Comparison of ENCODE assay signal across 11 cellular contexts in the genomic region with DNA sequence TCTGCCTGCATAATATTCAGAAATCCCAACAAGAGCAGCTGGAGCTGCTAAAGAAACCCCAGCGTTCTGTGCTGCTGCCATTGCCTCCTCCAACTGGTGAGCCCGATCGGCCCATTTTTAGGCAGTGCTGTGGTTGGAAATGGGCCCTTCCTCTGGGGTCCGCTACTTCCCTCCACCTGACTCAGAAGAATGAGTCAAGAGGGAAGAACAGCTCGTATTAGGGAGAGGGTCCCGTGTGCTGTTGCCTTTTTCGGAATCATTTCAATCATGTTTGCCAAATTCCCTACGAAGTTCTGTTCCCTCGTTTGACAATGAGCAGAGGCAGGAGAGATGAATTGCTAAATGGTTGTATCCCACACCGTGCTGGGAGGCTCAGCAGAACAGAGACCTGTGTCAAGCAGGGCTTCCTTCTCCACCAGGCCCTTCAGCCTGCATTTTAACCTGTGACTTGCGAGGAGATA. TPM values are rescaled to one million over a fixed set of nuclear protein-coding genes. Genes with fewer than 3 reads are reported as not detected.
DNase-seq lines count a peak whose midpoint lies in the region; ATAC-seq, FAIRE-seq and TF ChIP-seq lines count a peak whose summit lies in the region.
"Had no signal": no experiment of that assay in that cellular context is flagged by ENCODE, and none has a peak within 500 bp of the region (broad histone marks: within the 10 kb centered on the region; RNA-seq: fewer than 3 reads in every experiment).

No MANE protein-coding gene starts in this region.

- CTCF ChIA-PET in endothelial cell of umbilical vein (lab: Charles Lee), result no interaction called here

- H3K27ac ChIP-seq in endothelial cell of umbilical vein (ENCODE audit: insufficient read depth, low read depth, low read length) (no peak overlapping the region), muscle layer of duodenum (ENCODE audit: low read length) (peak overlapping the region; percentile 93), upper lobe of right lung (peak overlapping the region; percentile 75)

- no peak overlapping the region for H3K4me3 ChIP-seq in endothelial cell of umbilical vein (replicated peaks in 1 of 3; ENCODE audit: insufficient read depth in 1 of 3, low read depth in 1 of 3, low read length in 3 of 3)
- H3K4me3 ChIP-seq in muscle layer of duodenum (ENCODE audit: low read depth in 1 of 2, low read length in 2 of 2), result peak overlapping the region in 1 of 2 donors; percentile 30
- H3K4me3 ChIP-seq in upper lobe of right lung, result no peak overlapping the region

- peaks cover 5% of the 10 kb centered on the region for H3K4me1 ChIP-seq in endothelial cell of umbilical vein (ENCODE audit: control insufficient read depth, extremely low read depth, insufficient read depth, low read length)
- H3K4me1 ChIP-seq in muscle layer of duodenum (ENCODE audit: control insufficient read depth in 1 of 2, insufficient read depth in 2 of 2, low read length in 2 of 2), result peaks cover 0 to 27% of the 10 kb centered on the region in 2 donors
- H3K4me1 ChIP-seq in upper lobe of right lung, result peaks cover 5% of the 10 kb centered on the region

- H3K9me3 ChIP-seq in endothelial cell of umbilical vein (replicated peaks; ENCODE audit: control insufficient read depth, insufficient read depth, low read length) (no peaks in the 10 kb centered on the region), muscle layer of duodenum (ENCODE audit: control insufficient read depth in 1 of 2, low read length in 2 of 2) (no peaks in the 10 kb centered on the region), upper lobe of right lung (no peaks in the 10 kb centered on the region)

- H3K9ac ChIP-seq in endothelial cell of umbilical vein (replicated peaks; ENCODE audit: extremely low read depth, insufficient read depth, low read length), result no peak overlapping the region

- peaks cover 21% of the 10 kb centered on the region for H3K4me1 Mint-ChIP-seq in activated T-cell treated with anti-CD3 and anti-CD28 coated beads, Interleukin-2, amount 50 U/mL, for 72 hours (ENCODE audit: low read depth)

- peak overlapping the region; percentile 54 for H2AFZ ChIP-seq in endothelial cell of umbilical vein (ENCODE audit: low read depth, low read length)

- no peak for DNase-seq in activated T-cell treated with anti-CD3 and anti-CD28 coated beads, Interleukin-2, amount 50 U/mL, for 72 hours
- DNase-seq in activated T-cell treated with anti-CD3 and anti-CD28 coated beads for 4 hours (no peak), endothelial cell of umbilical vein (ENCODE audit: low read depth, low spot score) (no peak), upper lobe of right lung (no peak), amygdala (lab: John Stamatoyannopoulos, UW) (no peak), NCI-H187 (lab: John Stamatoyannopoulos, UW) (no peak), kidney glomerular epithelial cell (lab: John Stamatoyannopoulos, UW) (no peak)
- DNase-seq: NCI-H1930; stimulated activated CD8-positive, alpha-beta memory T cell treated with anti-CD3 and anti-CD28 coated beads, Interleukin-4, amount 100 ng/mL, for 48 hours; SW 1271 had no signal

- H3K27me3 ChIP-seq in endothelial cell of umbilical vein (ENCODE audit: control insufficient read depth in 2 of 2, insufficient read depth in 2 of 2, low read length in 2 of 2) (no peaks in the 10 kb centered on the region), muscle layer of duodenum (ENCODE audit: low read depth, low read length) (no peaks in the 10 kb centered on the region), upper lobe of right lung (no peaks in the 10 kb centered on the region)

- H3K9me3 Mint-ChIP-seq in activated T-cell treated with anti-CD3 and anti-CD28 coated beads, Interleukin-2, amount 50 U/mL, for 72 hours, result peaks cover 15 to 18% of the 10 kb centered on the region in 2 donors

- no peaks in the 10 kb centered on the region for H3K9me1 ChIP-seq in endothelial cell of umbilical vein (replicated peaks; ENCODE audit: control insufficient read depth, extremely low read depth, insufficient read depth, low read length)

- dilution Hi-C loops in endothelial cell of umbilical vein (cut with MboI; ENCODE audit: extremely low pct_ligation_motif_present, low sequenced_read_pairs), result no loop called here

- POLR2A ChIA-PET in endothelial cell of umbilical vein (lab: Charles Lee), result no interaction called here

- no peak for FAIRE-seq in endothelial cell of umbilical vein (lab: Jason Lieb, UNC)

- no peaks in the 10 kb centered on the region for H3K27me3 Mint-ChIP-seq in activated T-cell treated with anti-CD3 and anti-CD28 coated beads, Interleukin-2, amount 50 U/mL, for 72 hours (ENCODE audit: low read depth)

- peak overlapping the region; percentile 25 to 35 for H3K4me3 Mint-ChIP-seq in activated T-cell treated with anti-CD3 and anti-CD28 coated beads, Interleukin-2, amount 50 U/mL, for 72 hours

- no peak for TF ChIP-seq CTCF in endothelial cell of umbilical vein (IDR thresholded peaks at IDR 0.05; ENCODE audit: extremely low read depth in 1 of 2, insufficient read depth in 1 of 2, low read depth in 1 of 2, low read length in 2 of 2)
- TF ChIP-seq CTCF in upper lobe of right lung (IDR thresholded peaks at IDR 0.05), result no peak

- intact Hi-C loops in endothelial cell of umbilical vein (cut with micrococcal nuclease), result no loop called here
- intact Hi-C loops in upper lobe of right lung (cut with DNase I), result no loop called here

- no peak overlapping the region for H3K27ac Mint-ChIP-seq in activated T-cell treated with anti-CD3 and anti-CD28 coated beads, Interleukin-2, amount 50 U/mL, for 72 hours

- BruUV-seq in endothelial cell of umbilical vein (replicated peaks; lab: Mats Ljungman, UMichigan), result no TSS peak

- H3K36me3 ChIP-seq in endothelial cell of umbilical vein (ENCODE audit: control insufficient read depth in 2 of 2, extremely low read depth in 1 of 2, insufficient read depth in 2 of 2, low read length in 2 of 2), result no peaks in the 10 kb centered on the region
- H3K36me3 ChIP-seq in muscle layer of duodenum (ENCODE audit: control insufficient read depth in 1 of 2, insufficient read depth in 2 of 2, low read length in 2 of 2), result peaks cover 0 to 25% of the 10 kb centered on the region in 2 donors
- H3K36me3 ChIP-seq in upper lobe of right lung, result no peaks in the 10 kb centered on the region

- no peak overlapping the region for H3K4me2 ChIP-seq in endothelial cell of umbilical vein (ENCODE audit: insufficient read depth, low read length)

- no peaks in the 10 kb centered on the region for H4K20me1 ChIP-seq in endothelial cell of umbilical vein (replicated peaks; ENCODE audit: control insufficient read depth, extremely low read depth, insufficient read depth, low read length)

- peaks cover 5 to 11% of the 10 kb centered on the region in 2 donors for H3K36me3 Mint-ChIP-seq in activated T-cell treated with anti-CD3 and anti-CD28 coated beads, Interleukin-2, amount 50 U/mL, for 72 hours (ENCODE audit: insufficient read depth in 2 of 2)

- TF ChIP-seq POLR2A in endothelial cell of umbilical vein (IDR thresholded peaks at IDR 0.05; ENCODE audit: low read depth, low read length), result no peak

- no peaks in the 10 kb centered on the region for H3K79me2 ChIP-seq in endothelial cell of umbilical vein (ENCODE audit: control insufficient read depth, insufficient read depth, low read length)

- ATAC-seq in activated T-cell treated with anti-CD3 and anti-CD28 coated beads, Interleukin-2, amount 50 U/mL, for 72 hours (replicated peaks in 1 of 2), result no peak
- no peak for ATAC-seq in upper lobe of right lung

TF ChIP-seq in endothelial cell of umbilical vein, 7 proteins besides CTCF, POLR2A, EP300 and RAD21:
- TF ChIP-seq POLR2AphosphoS5 (IDR thresholded peaks at IDR 0.05; ENCODE audit: insufficient read depth, low read depth, low read length) (no peak), MYC (IDR thresholded peaks at IDR 0.05; ENCODE audit: low read depth, low read length) (no peak), GATA2 (IDR thresholded peaks at IDR 0.05; ENCODE audit: insufficient read depth, insufficient read length, low read depth, low read length) (no peak), EZH2 (IDR thresholded peaks at IDR 0.05; ENCODE audit: borderline replicate concordance, low read depth, low read length, severe bottlenecking) (no peak), JUN (IDR thresholded peaks at IDR 0.05; ENCODE audit: borderline replicate concordance, insufficient read depth, insufficient read length, low read depth) (no peak), FOS (IDR thresholded peaks at IDR 0.05; ENCODE audit: borderline replicate concordance, insufficient read depth, low read length) (no peak)
- TF ChIP-seq, protein P1, sequence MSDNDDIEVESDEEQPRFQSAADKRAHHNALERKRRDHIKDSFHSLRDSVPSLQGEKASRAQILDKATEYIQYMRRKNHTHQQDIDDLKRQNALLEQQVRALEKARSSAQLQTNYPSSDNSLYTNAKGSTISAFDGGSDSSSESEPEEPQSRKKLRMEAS (IDR thresholded peaks at IDR 0.05; ENCODE audit: insufficient read depth, insufficient read length), result no peak

RNA-seq across cellular contexts. Expression of gene THBS2, which starts 38.4 kb away (rescaled TPM):
- not detected for total RNA-seq in activated T-cell treated with anti-CD3 and anti-CD28 coated beads, Interleukin-2, amount 50 U/mL, for 72 hours
- not detected in 2 replicates for total RNA-seq in endothelial cell of umbilical vein
- polyA plus RNA-seq in endothelial cell of umbilical vein, result 0.08 TPM in 2 replicates
- 0.03 and 0.09 TPM in 2 replicates for polyA plus RNA-seq in endothelial cell of umbilical vein (2011; cell fraction: cytosol; rRNA removed)
- 0.05 and 0.07 TPM in 2 replicates for polyA plus RNA-seq in endothelial cell of umbilical vein (2011; cell fraction: nucleus; rRNA removed)
- polyA plus RNA-seq in endothelial cell of umbilical vein (2012), result 0.09 and 0.12 TPM in 2 replicates
- 0.17 and 0.34 TPM in 2 replicates for polyA minus RNA-seq in endothelial cell of umbilical vein
- not detected for polyA minus RNA-seq in endothelial cell of umbilical vein (2011; cell fraction: cytosol; rRNA and poly(A)+ RNA removed)
- polyA minus RNA-seq in endothelial cell of umbilical vein (2011; cell fraction: nucleus; rRNA and poly(A)+ RNA removed), result 0.19 TPM in 2 replicates
- 23.7 TPM for total RNA-seq in upper lobe of right lung

Comparison
In these comparisons a context has a peak if more than half of its experiments do, and no peak if none do; other contexts are left out.
1. RNA of gene THBS2, which starts 38.4 kb away (total RNA-seq): 23.7 TPM in upper lobe of right lung (single experiment); not detected in endothelial cell of umbilical vein and not detected in activated T-cell treated with anti-CD3 and anti-CD28 coated beads, Interleukin-2, amount 50 U/mL, for 72 hours; every median in the first group is over 10 times any median in the second.